ENCODE assay signal across 1 cellular context in genomic region chr2:109915830-109916229, GRCh38. TPM values are rescaled to one million over a fixed set of nuclear protein-coding genes. Genes with fewer than 3 reads are reported as not detected.
"Had no signal": no experiment of that assay in that cellular context is flagged by ENCODE, and none has a peak within 500 bp of the region (broad histone marks: within the 10 kb centered on the region; RNA-seq: fewer than 3 reads in every experiment).

No MANE protein-coding gene starts in this region.

RNA-seq across cellular contexts. Expression of gene LIMS3, which starts 17.3 kb away (rescaled TPM):
- total RNA-seq: esophagus mucosa had no signal
